Comparison of ENCODE assay signal across 11 cellular contexts in genomic region chr9:126150411-126151030, GRCh38.
A peak's percentile ranks its signal among the peaks of the same experiment; 100 is the strongest.
DNase-seq lines count a peak whose midpoint lies in the region; ATAC-seq and TF ChIP-seq lines count a peak whose summit lies in the region.
"Had no signal": no experiment of that assay in that cellular context is flagged by ENCODE, and none has a peak within 500 bp of the region (broad histone marks: within the 10 kb centered on the region; RNA-seq: fewer than 3 reads in every experiment).

No MANE protein-coding gene starts in this region.

- no peak for DNase-seq in IMR-90
- peak; percentile 87 for DNase-seq in NCI-H82 treated with DMSO at 0.1 percent for 48 hours (lab: John Stamatoyannopoulos, UW; ENCODE audit: unreplicated experiment)
- DNase-seq in left kidney (ENCODE audit: low read depth, low spot score), result peak; percentile 23
- no peak for DNase-seq in H4 (ENCODE audit: low spot score)
- no peak for DNase-seq in gastrocnemius medialis
- no peak for DNase-seq in left lung
- DNase-seq: activated CD4-positive, alpha-beta T cell treated with anti-CD3 and anti-CD28 coated beads, Interleukin-2, amount 50 U/mL, for 48 hours had no signal

- H3K9me1 ChIP-seq in IMR-90 (ENCODE audit: insufficient read depth, low read length), result no peaks in the 10 kb centered on the region

- POLR2A ChIA-PET in IMR-90 (lab: Charles Lee; ENCODE audit: unreplicated experiment), result no interaction called here

- no peak overlapping the region for H2BK20ac ChIP-seq in IMR-90 (ENCODE audit: low read depth, low read length)

- H3K4ac ChIP-seq in IMR-90 (ENCODE audit: low read depth, low read length), result no peak overlapping the region

- CTCF ChIA-PET in IMR-90 (lab: Yijun Ruan, JAX), result no interaction called here

- H4K20me1 ChIP-seq in BLaER1, result no peaks in the 10 kb centered on the region
- no peaks in the 10 kb centered on the region for H4K20me1 ChIP-seq in IMR-90 (ENCODE audit: insufficient read depth, low read length)

- H2BK5ac ChIP-seq in IMR-90 (ENCODE audit: low read depth, low read length, poor library complexity, severe bottlenecking), result no peak overlapping the region

- in situ Hi-C loops in IMR-90 (cut with MboI; ENCODE audit: low sequenced_read_pairs) (no loop called here), gastrocnemius medialis (cut with MboI; ENCODE audit: low sequenced_read_pairs in 4 of 4) (no loop called here)

- no peak for TF ChIP-seq RAD21 in IMR-90 (IDR thresholded peaks at IDR 0.05; ENCODE audit: low read length)

- H2BK120ac ChIP-seq in IMR-90 (ENCODE audit: low read depth, low read length), result no peak overlapping the region

- no peak overlapping the region for H4K8ac ChIP-seq in IMR-90 (ENCODE audit: low read depth in 2 of 2, low read length in 2 of 2)

- intact Hi-C loops in IMR-90 (cut with micrococcal nuclease) (no loop called here), gastrocnemius medialis (cut with DNase I; ENCODE audit: low total_unique reads) (no loop called here), left lung (cut with DNase I) (no loop called here)

- no peak overlapping the region for H4K91ac ChIP-seq in IMR-90 (ENCODE audit: insufficient read depth, low read depth, low read length)

- dilution Hi-C loops in IMR-90 (cut with HindIII; ENCODE audit: low sequenced_read_pairs, unreplicated experiment), result no loop called here

- BruUV-seq in IMR-90 (replicated peaks; lab: Mats Ljungman, UMichigan), result no TSS peak

- TF ChIP-seq POLR2A in IMR-90 (IDR thresholded peaks at IDR 0.05; ENCODE audit: low read depth, low read length) (no peak), gastrocnemius medialis (IDR thresholded peaks at IDR 0.05) (no peak)

- TF ChIP-seq CTCF in IMR-90 (conservative IDR thresholded peaks at IDR 0.05; ENCODE audit: low read depth, low read length) (no peak), gastrocnemius medialis (IDR thresholded peaks at IDR 0.05 in 4 of 5, conservative IDR thresholded peaks at IDR 0.05 in 1 of 5) (no peak), left lung (IDR thresholded peaks at IDR 0.05) (no peak)

- H3K23ac ChIP-seq in IMR-90 (ENCODE audit: low read depth, low read length), result no peak overlapping the region

- H3K9ac ChIP-seq in BLaER1 (peak overlapping the region; percentile 64; the same call in 1 of the 2 replicates), IMR-90 (ENCODE audit: low read depth, low read length) (no peak overlapping the region)

- H3K36me3 ChIP-seq in BLaER1, result no peaks in the 10 kb centered on the region
- no peaks in the 10 kb centered on the region for H3K36me3 ChIP-seq in IMR-90 (ENCODE audit: control insufficient read depth, insufficient read depth, low read length)
- no peaks in the 10 kb centered on the region for H3K36me3 ChIP-seq in gastrocnemius medialis
- H3K36me3 ChIP-seq in left lung, result no peaks in the 10 kb centered on the region

- ATAC-seq in IMR-90 (ENCODE audit: low read depth) (no peak), HG03095 (IDR thresholded peaks at IDR 0.05; ENCODE audit: unreplicated experiment) (no peak), gastrocnemius medialis (no peak), left lung (no peak)
- ATAC-seq: stimulated activated memory B cell treated with anti-CD40 and anti-IgM and Interleukin-4, amounts not matched to agents 10 μg/mL and 1 μg/mL and 100 μg/mL, for 72 hours had no signal

- no peak overlapping the region for H4K5ac ChIP-seq in IMR-90 (ENCODE audit: low read depth, low read length)

- peaks cover 92% of the 10 kb centered on the region for H3K4me1 ChIP-seq in BLaER1
- H3K4me1 ChIP-seq in IMR-90 (ENCODE audit: control insufficient read depth, insufficient read depth, low read length), result no peaks in the 10 kb centered on the region
- no peaks in the 10 kb centered on the region for H3K4me1 ChIP-seq in gastrocnemius medialis
- peaks cover 0 to 5% of the 10 kb centered on the region in 2 donors for H3K4me1 ChIP-seq in left lung

- H3K27ac ChIP-seq in BLaER1, result peak overlapping the region; percentile 96
- H3K27ac ChIP-seq in IMR-90 (ENCODE audit: insufficient read depth, low read length), result no peak overlapping the region
- no peak overlapping the region for H3K27ac ChIP-seq in gastrocnemius medialis
- H3K27ac ChIP-seq in left lung, result no peak overlapping the region
- H3K27ac ChIP-seq: C4-2B had no signal

- H3K14ac ChIP-seq in IMR-90 (replicated peaks; ENCODE audit: low read depth, low read length), result no peak overlapping the region

- no peaks in the 10 kb centered on the region for H3K79me1 ChIP-seq in IMR-90 (ENCODE audit: low read depth in 1 of 2, low read length in 2 of 2)

- H3K18ac ChIP-seq in IMR-90 (ENCODE audit: low read depth, low read length), result no peak overlapping the region

- H3K4me2 ChIP-seq in BLaER1, result peak overlapping the region; percentile 62
- H3K4me2 ChIP-seq in IMR-90 (ENCODE audit: low read depth, low read length), result no peak overlapping the region

- H2AK5ac ChIP-seq in IMR-90 (ENCODE audit: low read depth, low read length), result no peak overlapping the region

- WGBS in IMR-90 (ENCODE audit: extremely low coverage in 2 of 2, insufficient read length in 1 of 2), 2 experiments, result 17% methylated on average over 1 of the region's 6 CpGs; no CpG with 5 or more reads in 1 of the 2 experiments

- H3K27me3 ChIP-seq in BLaER1 (no peaks in the 10 kb centered on the region), IMR-90 (ENCODE audit: control insufficient read depth, insufficient read depth, low read length) (peaks cover 34% of the 10 kb centered on the region), gastrocnemius medialis (peaks cover 0 to 27% (median 20%) of the 10 kb centered on the region in 3 donors), left lung (peaks cover 0 to 58% of the 10 kb centered on the region in 2 donors)

- no peak overlapping the region for H3K4me3 ChIP-seq in BLaER1
- H3K4me3 ChIP-seq in IMR-90 (ENCODE audit: insufficient read depth, low read depth, low read length), result no peak overlapping the region
- no peak overlapping the region for H3K4me3 ChIP-seq in gastrocnemius medialis
- H3K4me3 ChIP-seq in left lung, result no peak overlapping the region

- no peaks in the 10 kb centered on the region for H3K9me3 ChIP-seq in BLaER1
- no peaks in the 10 kb centered on the region for H3K9me3 ChIP-seq in IMR-90 (ENCODE audit: control insufficient read depth, insufficient read depth, low read length)
- no peaks in the 10 kb centered on the region for H3K9me3 ChIP-seq in gastrocnemius medialis
- H3K9me3 ChIP-seq in left lung, result no peaks in the 10 kb centered on the region

- no peak overlapping the region for H2AFZ ChIP-seq in IMR-90 (replicated peaks; ENCODE audit: low read length, poor library complexity)

- H2AK9ac ChIP-seq in IMR-90 (replicated peaks; ENCODE audit: low read depth, low read length, poor library complexity), result no peak overlapping the region

- no peak overlapping the region for H3K56ac ChIP-seq in IMR-90 (ENCODE audit: extremely low read depth, insufficient read depth, low read length)

- H2BK15ac ChIP-seq in IMR-90 (ENCODE audit: low read depth, low read length), result no peak overlapping the region

TF ChIP-seq in IMR-90, 13 proteins besides CTCF, POLR2A, EP300 and RAD21:
- TF ChIP-seq USF2 (IDR thresholded peaks at IDR 0.05; ENCODE audit: low read depth, low read length) (peak; percentile 54), MXI1 (IDR thresholded peaks at IDR 0.05; ENCODE audit: borderline replicate concordance, low read depth, low read length) (no peak)

Comparison
In these comparisons a context has a peak if more than half of its experiments do, and no peak if none do; other contexts are left out.
1. DNase-seq: peak in NCI-H82 treated with DMSO at 0.1 percent for 48 hours (single experiment) and left kidney (single experiment); none in IMR-90 (single experiment), H4 (single experiment), gastrocnemius medialis (0 of 2) and left lung (0 of 2).